ENCODE assay signal across 23 cellular contexts in the genomic region with DNA sequence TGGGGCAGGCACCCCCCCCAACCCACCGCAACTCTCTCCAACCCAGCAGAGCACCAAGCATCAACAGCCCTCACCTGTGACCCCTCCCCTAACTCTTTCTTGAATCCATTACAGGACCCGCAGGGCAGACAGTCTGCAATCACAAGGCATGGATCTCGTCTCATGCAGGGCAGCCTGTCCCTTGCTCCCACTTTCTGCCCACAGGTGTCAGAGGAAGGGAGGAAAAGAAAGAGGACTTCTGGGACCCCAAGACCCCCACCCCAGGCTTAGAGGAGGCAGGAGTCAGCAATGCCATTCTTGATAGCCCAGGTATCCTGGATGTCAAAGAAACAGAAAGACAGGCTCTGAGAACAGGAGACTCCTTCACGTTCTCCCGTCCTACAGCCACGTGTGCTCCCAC.
"Had no signal": no experiment of that assay in that cellular context is flagged by ENCODE, and none has a peak within 500 bp of the region (broad histone marks: within the 10 kb centered on the region; RNA-seq: fewer than 3 reads in every experiment).

No MANE protein-coding gene starts in this region.

- ATAC-seq: activated CD8-positive, alpha-beta memory T cell treated with anti-CD3 and anti-CD28 coated beads, Interleukin-2, amount 10 ng/mL, durations not matched to agents 7 days and 5 days; K562; T-helper 17 cell had no signal

- H3K36me3 ChIP-seq: brain microvascular endothelial cell, cardiac muscle cell, SJSA1 had no signal

- H3K36me3 Mint-ChIP-seq: activated CD8-positive, alpha-beta memory T cell treated with anti-CD3 and anti-CD28 coated beads, Interleukin-2, amount 10 ng/mL, durations not matched to agents 7 days and 5 days; activated naive CD8-positive, alpha-beta T cell had no signal

- H3K9me3 ChIP-seq: SJSA1 had no signal

- H3K27ac Mint-ChIP-seq: activated B cell treated with CpG ODN at 0.5 μM for 24 hours; activated CD4-positive, alpha-beta T cell treated with anti-CD3 and anti-CD28 coated beads, Interleukin-2, amount 10 ng/mL, durations not matched to agents 24 days and 14 days; activated CD8-positive, alpha-beta memory T cell treated with anti-CD3 and anti-CD28 coated beads, Interleukin-2, amount 10 ng/mL, durations not matched to agents 7 days and 5 days; activated naive CD4-positive, alpha-beta T cell treated with anti-CD3 and anti-CD28 coated beads for 36 hours; activated naive CD8-positive, alpha-beta T cell; activated T-cell treated with anti-CD3 and anti-CD28 coated beads, Interleukin-2, amount 50 U/mL, for 24 hours; activated T-helper 1 cell treated with anti-CD3 and anti-CD28 coated beads, Interleukin-12 subunit alpha, Interleukin-12 subunit beta, Interleukin-2, Interleukin-4 antibody, amounts not matched to agents 30 ng/mL and 10 ng/mL and 1 ng/mL, durations not matched to agents 14 hours and 24 hours and 36 hours; T-helper 17 cell had no signal

- H3K27ac ChIP-seq: brain microvascular endothelial cell, cardiac muscle cell, SJSA1 had no signal

- DNase-seq: activated B cell treated with CpG ODN at 0.5 μM for 24 hours; activated CD4-positive, alpha-beta T cell treated with anti-CD3 and anti-CD28 coated beads for 1 hour; activated CD4-positive, alpha-beta T cell treated with anti-CD3 and anti-CD28 coated beads, Interleukin-2, amount 10 ng/mL, durations not matched to agents 24 days and 14 days; activated CD4-positive, alpha-beta T cell treated with anti-CD3 and anti-CD28 coated beads, Interleukin-2, amount 50 U/mL, for 48 hours; activated CD8-positive, alpha-beta memory T cell treated with anti-CD3 and anti-CD28 coated beads, Interleukin-2, amount 10 ng/mL, durations not matched to agents 7 days and 5 days; activated gamma-delta T cell; activated naive CD4-positive, alpha-beta T cell treated with anti-CD3 and anti-CD28 coated beads for 36 hours; activated T-cell treated with anti-CD3 and anti-CD28 coated beads, Interleukin-2, amount 50 U/mL, for 24 hours; brain microvascular endothelial cell; Karpas-422; NCI-H1105 treated with DMSO at 0.1 percent for 48 hours; NCI-H1436 treated with DMSO at 0.1 percent for 48 hours; NCI-H187; NCI-H2081; NCI-H774; SHP77; T-helper 17 cell; T-helper 9 cell had no signal

- H3K4me3 Mint-ChIP-seq: activated B cell treated with CpG ODN at 0.5 μM for 24 hours; activated CD4-positive, alpha-beta T cell treated with anti-CD3 and anti-CD28 coated beads, Interleukin-2, amount 10 ng/mL, durations not matched to agents 24 days and 14 days; activated CD8-positive, alpha-beta memory T cell treated with anti-CD3 and anti-CD28 coated beads, Interleukin-2, amount 10 ng/mL, durations not matched to agents 7 days and 5 days; activated naive CD4-positive, alpha-beta T cell treated with anti-CD3 and anti-CD28 coated beads for 36 hours; activated naive CD8-positive, alpha-beta T cell; activated T-cell treated with anti-CD3 and anti-CD28 coated beads, Interleukin-2, amount 50 U/mL, for 24 hours; activated T-helper 1 cell treated with anti-CD3 and anti-CD28 coated beads, Interleukin-12 subunit alpha, Interleukin-12 subunit beta, Interleukin-2, Interleukin-4 antibody, amounts not matched to agents 30 ng/mL and 10 ng/mL and 1 ng/mL, durations not matched to agents 14 hours and 24 hours and 36 hours; T-helper 17 cell had no signal

- H3K4me3 ChIP-seq: cardiac muscle cell, K562, SJSA1 had no signal

- H3K9me3 Mint-ChIP-seq: activated B cell treated with CpG ODN at 0.5 μM for 24 hours; activated CD4-positive, alpha-beta T cell treated with anti-CD3 and anti-CD28 coated beads, Interleukin-2, amount 10 ng/mL, durations not matched to agents 24 days and 14 days; activated naive CD4-positive, alpha-beta T cell treated with anti-CD3 and anti-CD28 coated beads for 36 hours; activated T-cell treated with anti-CD3 and anti-CD28 coated beads, Interleukin-2, amount 50 U/mL, for 24 hours; activated T-helper 1 cell treated with anti-CD3 and anti-CD28 coated beads, Interleukin-12 subunit alpha, Interleukin-12 subunit beta, Interleukin-2, Interleukin-4 antibody, amounts not matched to agents 30 ng/mL and 10 ng/mL and 1 ng/mL, durations not matched to agents 14 hours and 24 hours and 36 hours had no signal
